ENCODE assay signal across 17 cellular contexts in the genomic region with DNA sequence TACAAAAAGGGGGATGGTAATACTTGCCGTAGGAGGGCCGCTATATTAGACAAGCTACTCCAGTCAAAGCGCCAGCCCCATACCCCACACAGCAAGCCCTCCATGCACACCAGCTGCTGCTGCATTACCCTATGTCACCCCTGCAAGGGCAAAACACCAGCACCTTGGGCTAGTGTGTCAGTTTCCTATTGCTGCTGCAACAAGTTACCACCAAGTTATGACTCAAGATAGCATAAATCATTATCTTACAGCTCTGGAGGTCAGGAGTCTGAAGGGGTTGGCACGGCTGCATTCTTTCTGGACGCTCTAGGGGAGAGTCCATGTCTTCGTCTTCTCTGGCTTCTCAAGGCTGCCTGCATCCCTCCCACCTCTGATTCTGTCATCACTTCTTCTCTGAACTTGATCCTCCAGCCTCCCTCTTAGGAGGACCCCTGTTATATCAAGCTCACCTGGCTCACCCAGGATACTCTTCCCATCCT.
"Had no signal": no experiment of that assay in that cellular context is flagged by ENCODE, and none has a peak within 500 bp of the region (broad histone marks: within the 10 kb centered on the region; RNA-seq: fewer than 3 reads in every experiment).

No MANE protein-coding gene starts in this region.

- H3K4me1 ChIP-seq: gastrocnemius medialis, left lung, lower lobe of right lung, sigmoid colon, transverse colon had no signal

- H3K36me3 ChIP-seq: gastrocnemius medialis, left lung, lower lobe of right lung, sigmoid colon, transverse colon had no signal

- H3K9me3 ChIP-seq: gastrocnemius medialis, left lung, lower lobe of right lung, sigmoid colon, stomach, thoracic aorta, transverse colon had no signal

- H3K27me3 ChIP-seq: dorsolateral prefrontal cortex, gastrocnemius medialis, left lung, sigmoid colon, stomach, transverse colon had no signal

- H3K27ac ChIP-seq: dorsolateral prefrontal cortex, gastrocnemius medialis, left lung, lower lobe of right lung, sigmoid colon, skin epidermis, stomach, thoracic aorta, transverse colon had no signal

- H3K4me3 ChIP-seq: dorsolateral prefrontal cortex, gastrocnemius medialis, left lung, lower lobe of right lung, sigmoid colon, skin epidermis, stomach, thoracic aorta, transverse colon had no signal

- DNase-seq: cortex of kidney; dorsolateral prefrontal cortex; effector CD8-positive, alpha-beta T cell; gastrocnemius medialis; glutamatergic neuron; islet precursor cell; left lung; lower lobe of right lung; natural killer cell; posterior cingulate gyrus; sigmoid colon; stimulated activated naive CD4-positive, alpha-beta T cell; stomach; substantia nigra; transverse colon had no signal
